8 cellular contexts compared by ENCODE assay signal in genomic region chr4:26985836-26986235, GRCh38.
A peak's percentile ranks its signal among the peaks of the same experiment; 100 is the strongest.
DNase-seq lines count a peak whose midpoint lies in the region; ATAC-seq and TF ChIP-seq lines count a peak whose summit lies in the region.

No MANE protein-coding gene starts in this region.

- peaks cover 74% of the 10 kb centered on the region for H3K4me1 Mint-ChIP-seq in activated naive CD4-positive, alpha-beta T cell treated with anti-CD3 and anti-CD28 coated beads, Interleukin-2, amount 50 U/mL, for 24 hours
- peaks cover 12% of the 10 kb centered on the region for H3K4me1 Mint-ChIP-seq in HFFc6 (ENCODE audit: low read depth)

- H3K4me3 Mint-ChIP-seq in activated naive CD4-positive, alpha-beta T cell treated with anti-CD3 and anti-CD28 coated beads, Interleukin-2, amount 50 U/mL, for 24 hours: no peak overlapping the region
- H3K4me3 Mint-ChIP-seq in HFFc6: no peak overlapping the region

- peaks cover 6% of the 10 kb centered on the region for H3K4me1 ChIP-seq in foreskin keratinocyte

- H3K4me3 ChIP-seq in GM12865 (ENCODE audit: low read depth, low read length) (no peak overlapping the region), H7 (ENCODE audit: insufficient read depth, low read depth, low read length) (no peak overlapping the region)

- H3K9me3 Mint-ChIP-seq in activated naive CD4-positive, alpha-beta T cell treated with anti-CD3 and anti-CD28 coated beads, Interleukin-2, amount 50 U/mL, for 24 hours: no peaks in the 10 kb centered on the region
- H3K9me3 Mint-ChIP-seq in HFFc6: no peaks in the 10 kb centered on the region

- H3K27me3 ChIP-seq in H7 (ENCODE audit: control insufficient read depth, insufficient read depth, low read length) (no peaks in the 10 kb centered on the region), foreskin keratinocyte (no peaks in the 10 kb centered on the region)

- TF ChIP-seq CTCF in GM12865 (IDR thresholded peaks at IDR 0.05; ENCODE audit: insufficient read depth, low read depth, low read length, missing control alignments) (no peak), HFFc6 (IDR thresholded peaks at IDR 0.05) (no peak), foreskin keratinocyte (conservative IDR thresholded peaks at IDR 0.05) (no peak)

- peak overlapping the region; percentile 8 for H3K27ac Mint-ChIP-seq in activated naive CD4-positive, alpha-beta T cell treated with anti-CD3 and anti-CD28 coated beads, Interleukin-2, amount 50 U/mL, for 24 hours
- H3K27ac Mint-ChIP-seq in HFFc6: no peak overlapping the region

- no peak overlapping the region for H3K27ac ChIP-seq in foreskin keratinocyte

- peaks cover 9% of the 10 kb centered on the region for H3K36me3 Mint-ChIP-seq in activated naive CD4-positive, alpha-beta T cell treated with anti-CD3 and anti-CD28 coated beads, Interleukin-2, amount 50 U/mL, for 24 hours
- H3K36me3 Mint-ChIP-seq in HFFc6 (ENCODE audit: low read depth): no peaks in the 10 kb centered on the region

- DNase-seq in GM12865 (ENCODE audit: low read depth): peak; percentile 44
- no peak for DNase-seq in HCEC 1CT
- no peak for DNase-seq in H7
- no peak for DNase-seq in HFFc6
- no peak for DNase-seq in foreskin keratinocyte

- ATAC-seq in GM21367 (IDR thresholded peaks at IDR 0.05; ENCODE audit: unreplicated experiment) (peak; percentile 63), HG03469 (IDR thresholded peaks at IDR 0.05; ENCODE audit: unreplicated experiment) (peak; percentile 86), foreskin keratinocyte (no peak)

- no peaks in the 10 kb centered on the region for H3K27me3 Mint-ChIP-seq in activated naive CD4-positive, alpha-beta T cell treated with anti-CD3 and anti-CD28 coated beads, Interleukin-2, amount 50 U/mL, for 24 hours
- no peaks in the 10 kb centered on the region for H3K27me3 Mint-ChIP-seq in HFFc6 (ENCODE audit: insufficient read depth)

- no peaks in the 10 kb centered on the region for H3K36me3 ChIP-seq in H7 (replicated peaks; ENCODE audit: control insufficient read depth, insufficient read depth, low read length)
